ENCODE assay signal across 10 cellular contexts in genomic region chr7:55641811-55642210, GRCh38.
DNase-seq lines count a peak whose midpoint lies in the region; ATAC-seq and TF ChIP-seq lines count a peak whose summit lies in the region.
"Had no signal": no experiment of that assay in that cellular context is flagged by ENCODE, and none has a peak within 500 bp of the region (broad histone marks: within the 10 kb centered on the region; RNA-seq: fewer than 3 reads in every experiment).

No MANE protein-coding gene starts in this region.

- H3K9me3 Mint-ChIP-seq in CD8-positive, alpha-beta T cell, result peaks cover 2% of the 10 kb centered on the region
- H3K9me3 Mint-ChIP-seq in T-helper 2 cell treated with Interferon-gamma antibody and Interleukin-4, amounts not matched to agents 5 μg/mL and 100 μg/mL, for 36 hours, result no peaks in the 10 kb centered on the region

- H3K4me3 Mint-ChIP-seq in CD8-positive, alpha-beta T cell, result peak overlapping the region; percentile 10
- H3K4me3 Mint-ChIP-seq in T-helper 2 cell treated with Interferon-gamma antibody and Interleukin-4, amounts not matched to agents 5 μg/mL and 100 μg/mL, for 36 hours, result peak overlapping the region; percentile 64
- H3K4me3 Mint-ChIP-seq: naive B cell had no signal

- TF ChIP-seq EP300 in sigmoid colon (IDR thresholded peaks at IDR 0.05), result no peak

- TF ChIP-seq POLR2A in sigmoid colon (IDR thresholded peaks at IDR 0.05), result no peak

- DNase-seq in CD8-positive, alpha-beta T cell, result no peak
- DNase-seq in T-helper 2 cell treated with Interferon-gamma antibody and Interleukin-4, amounts not matched to agents 5 μg/mL and 100 μg/mL, for 36 hours (ENCODE audit: low spot score), result no peak
- DNase-seq in AG20443 (ENCODE audit: low spot score) (no peak), sigmoid colon (no peak), NCI-H2081 treated with DMSO at 0.1 percent for 48 hours (lab: John Stamatoyannopoulos, UW) (no peak), NCI-H1105 (lab: John Stamatoyannopoulos, UW) (no peak)

- H3K4me3 ChIP-seq in CD8-positive, alpha-beta T cell (ENCODE audit: low read depth, low read length), result no peak overlapping the region
- H3K4me3 ChIP-seq in sigmoid colon, result no peak overlapping the region

- peaks cover 2% of the 10 kb centered on the region for H3K27me3 Mint-ChIP-seq in CD8-positive, alpha-beta T cell (ENCODE audit: low read depth)
- H3K27me3 Mint-ChIP-seq in T-helper 2 cell treated with Interferon-gamma antibody and Interleukin-4, amounts not matched to agents 5 μg/mL and 100 μg/mL, for 36 hours (ENCODE audit: low read depth), result peaks cover 2% of the 10 kb centered on the region

- no peak for TF ChIP-seq CTCF in CD8-positive, alpha-beta T cell (IDR thresholded peaks at IDR 0.05)
- no peak for TF ChIP-seq CTCF in sigmoid colon (IDR thresholded peaks at IDR 0.05)

- intact Hi-C loops in CD8-positive, alpha-beta T cell (cut with DNase I, micrococcal nuclease), result loop anchor here (1.0 to 10.0 kb wide), 5 partner anchors 80 to 432 kb away; partner anchors contain the start of gene NIPSNAP2 (in 1 of the 2)
- intact Hi-C loops in sigmoid colon (cut with DNase I), result loop anchor here (1.0 to 5.0 kb wide), 3 partner anchors 322 to 450 kb away; partner anchors contain the start of genes NIPSNAP2 and PHKG1

- H3K9me3 ChIP-seq in CD8-positive, alpha-beta T cell (ENCODE audit: low read length), result no peaks in the 10 kb centered on the region
- no peaks in the 10 kb centered on the region for H3K9me3 ChIP-seq in sigmoid colon

- peak overlapping the region; percentile 1 for H3K27ac Mint-ChIP-seq in CD8-positive, alpha-beta T cell
- peak overlapping the region; percentile 1 for H3K27ac Mint-ChIP-seq in T-helper 2 cell treated with Interferon-gamma antibody and Interleukin-4, amounts not matched to agents 5 μg/mL and 100 μg/mL, for 36 hours
- H3K27ac Mint-ChIP-seq: naive B cell had no signal

- POLR2A ChIA-PET in CD8-positive, alpha-beta T cell (lab: Charles Lee), result interaction anchor here (0.6 kb wide), 1 partner anchor 101 kb away, joined by 3 read pairs; no protein-coding TSS in a partner anchor

- H3K4me1 ChIP-seq in CD8-positive, alpha-beta T cell (ENCODE audit: insufficient read depth, low read length), result peaks cover 9% of the 10 kb centered on the region
- H3K4me1 ChIP-seq in sigmoid colon, result peaks cover 0 to 8% (median 3%) of the 10 kb centered on the region in 4 donors

- no peaks in the 10 kb centered on the region for H3K36me3 ChIP-seq in CD8-positive, alpha-beta T cell (ENCODE audit: insufficient read depth, low read length)
- H3K36me3 ChIP-seq in sigmoid colon, result no peaks in the 10 kb centered on the region
- H3K36me3 ChIP-seq: WERI-Rb-1 had no signal

- ATAC-seq in CD8-positive, alpha-beta T cell, result peak; percentile 70
- ATAC-seq in GM19035 (IDR thresholded peaks at IDR 0.05; ENCODE audit: unreplicated experiment), result peak; percentile 80
- ATAC-seq in HG03025 (IDR thresholded peaks at IDR 0.05; ENCODE audit: low FRiP score, unreplicated experiment), result peak; percentile 48

- no peak overlapping the region for H3K27ac ChIP-seq in CD8-positive, alpha-beta T cell (ENCODE audit: low read depth, low read length)
- H3K27ac ChIP-seq in sigmoid colon, result peak overlapping the region in 1 of 4 donors; percentile 29
- H3K27ac ChIP-seq: WERI-Rb-1 had no signal

- no peaks in the 10 kb centered on the region for H3K36me3 Mint-ChIP-seq in CD8-positive, alpha-beta T cell
- H3K36me3 Mint-ChIP-seq in T-helper 2 cell treated with Interferon-gamma antibody and Interleukin-4, amounts not matched to agents 5 μg/mL and 100 μg/mL, for 36 hours (ENCODE audit: low read depth), result no peaks in the 10 kb centered on the region
- H3K36me3 Mint-ChIP-seq: naive B cell had no signal

- CTCF ChIA-PET in CD8-positive, alpha-beta T cell (lab: Charles Lee), result interaction anchor here (0.6 to 3.1 kb wide), 19 partner anchors 8 to 956 kb away, joined by 3 to 40 read pairs (median 3); partner anchors contain the start of gene NIPSNAP2

- peaks cover 10% of the 10 kb centered on the region for H3K4me1 Mint-ChIP-seq in CD8-positive, alpha-beta T cell (ENCODE audit: low read depth)
- peaks cover 8% of the 10 kb centered on the region for H3K4me1 Mint-ChIP-seq in T-helper 2 cell treated with Interferon-gamma antibody and Interleukin-4, amounts not matched to agents 5 μg/mL and 100 μg/mL, for 36 hours (ENCODE audit: low read depth)

- no peaks in the 10 kb centered on the region for H3K27me3 ChIP-seq in CD8-positive, alpha-beta T cell (ENCODE audit: insufficient read depth, low read length)
- H3K27me3 ChIP-seq in sigmoid colon, result no peaks in the 10 kb centered on the region
